In genomic region chr12:26746315-26746714, GRCh38 we compare ENCODE assay signal across 2 cellular contexts.
TF ChIP-seq lines count a peak whose summit lies in the region.

No MANE protein-coding gene starts in this region.

TF ChIP-seq in A549, 52 proteins besides CTCF, POLR2A, EP300 and RAD21 (continued from another document):
- no peak for TF ChIP-seq E2F6 (IDR thresholded peaks at IDR 0.05; ENCODE audit: borderline replicate concordance, low read depth)

TF ChIP-seq in GM23338, 12 proteins besides CTCF, POLR2A, EP300 and RAD21 (continued from another document):
- TF ChIP-seq REST (IDR thresholded peaks at IDR 0.05; ENCODE audit: unreplicated experiment) (no peak), EZH2phosphoT487 (IDR thresholded peaks at IDR 0.05; ENCODE audit: unreplicated experiment) (no peak), ZNF331 (CRISPR knock-in tag; IDR thresholded peaks at IDR 0.05; ENCODE audit: low read depth) (no peak), CREB1 (CRISPR knock-in tag; IDR thresholded peaks at IDR 0.05; ENCODE audit: low read depth) (no peak), ZNF114 (CRISPR knock-in tag; IDR thresholded peaks at IDR 0.05) (no peak), STAT1 (IDR thresholded peaks at IDR 0.05; ENCODE audit: unreplicated experiment) (no peak), JUNB (IDR thresholded peaks at IDR 0.05; ENCODE audit: unreplicated experiment) (no peak), ETS1 (IDR thresholded peaks at IDR 0.05) (no peak)
